ENCODE assay signal across 17 cellular contexts in genomic region chr3:11565932-11566331, GRCh38.
DNase-seq lines count a peak whose midpoint lies in the region; ATAC-seq and TF ChIP-seq lines count a peak whose summit lies in the region.
"Had no signal": no experiment of that assay in that cellular context is flagged by ENCODE, and none has a peak within 500 bp of the region (broad histone marks: within the 10 kb centered on the region; RNA-seq: fewer than 3 reads in every experiment).

No MANE protein-coding gene starts in this region.

- POLR2A ChIA-PET in activated CD4-positive, alpha-beta T cell treated with anti-CD3 and anti-CD28 coated beads, Interleukin-2, amount 10 ng/mL, durations not matched to agents 7 days and 5 days (lab: Charles Lee), result no interaction called here

- DNase-seq in left ventricle myocardium inferior, result no peak
- DNase-seq in right cardiac atrium, result no peak
- DNase-seq in ascending aorta (ENCODE audit: low spot score in 2 of 2), result peak in 1 of 2 donors; percentile 58
- no peak for DNase-seq in nephron progenitor cell
- DNase-seq in thoracic aorta (ENCODE audit: low spot score), result no peak
- DNase-seq in COLO668 (lab: John Stamatoyannopoulos, UW; ENCODE audit: unreplicated experiment), result no peak
- no peak for DNase-seq in activated CD4-positive, alpha-beta T cell treated with anti-CD3 and anti-CD28 coated beads, Interleukin-2, amount 10 ng/mL, durations not matched to agents 7 days and 5 days
- DNase-seq: DMS79 treated with DMSO at 0.1 percent for 48 hours, KG1, NCI-H1092 treated with DMSO at 0.1 percent for 48 hours, NCI-H1694 treated with DMSO at 0.1 percent for 48 hours, NCI-H446, Peyer's patch, SIG-M5 had no signal

- H3K4me1 ChIP-seq in left ventricle myocardium inferior (peaks cover 100% of the 10 kb centered on the region), right cardiac atrium (ENCODE audit: control insufficient read depth, insufficient read depth, low read length) (peaks cover 40% of the 10 kb centered on the region), ascending aorta (peaks cover 16 to 64% of the 10 kb centered on the region in 2 donors), thoracic aorta (ENCODE audit: control insufficient read depth in 1 of 2, low read depth in 2 of 2) (peaks cover 29 to 97% of the 10 kb centered on the region in 2 donors)

- TF ChIP-seq CTCF in left ventricle myocardium inferior (IDR thresholded peaks at IDR 0.05; ENCODE audit: borderline replicate concordance), result no peak
- no peak for TF ChIP-seq CTCF in ascending aorta (IDR thresholded peaks at IDR 0.05)
- TF ChIP-seq CTCF in nephron progenitor cell (IDR thresholded peaks at IDR 0.05), result no peak
- no peak for TF ChIP-seq CTCF in thoracic aorta (IDR thresholded peaks at IDR 0.05)

- no peaks in the 10 kb centered on the region for H3K27me3 Mint-ChIP-seq in nephron progenitor cell (ENCODE audit: low read depth, poor library complexity)
- H3K27me3 Mint-ChIP-seq in activated CD4-positive, alpha-beta T cell treated with anti-CD3 and anti-CD28 coated beads, Interleukin-2, amount 10 ng/mL, durations not matched to agents 7 days and 5 days, result no peaks in the 10 kb centered on the region

- H3K36me3 ChIP-seq in left ventricle myocardium inferior (peaks cover 28% of the 10 kb centered on the region), ascending aorta (peaks cover 23 to 33% of the 10 kb centered on the region in 2 donors), thoracic aorta (peaks cover 11% of the 10 kb centered on the region)

- H3K27ac Mint-ChIP-seq in nephron progenitor cell, result peak overlapping the region; percentile 83
- no peak overlapping the region for H3K27ac Mint-ChIP-seq in activated CD4-positive, alpha-beta T cell treated with anti-CD3 and anti-CD28 coated beads, Interleukin-2, amount 10 ng/mL, durations not matched to agents 7 days and 5 days

- no peaks in the 10 kb centered on the region for H3K27me3 ChIP-seq in left ventricle myocardium inferior (ENCODE audit: low read depth)
- H3K27me3 ChIP-seq in right cardiac atrium (ENCODE audit: control insufficient read depth, insufficient read depth), result no peaks in the 10 kb centered on the region
- no peaks in the 10 kb centered on the region for H3K27me3 ChIP-seq in ascending aorta
- no peaks in the 10 kb centered on the region for H3K27me3 ChIP-seq in thoracic aorta (replicated peaks; ENCODE audit: insufficient read depth)
- H3K27me3 ChIP-seq: Peyer's patch had no signal

- no peak for ATAC-seq in right cardiac atrium
- no peak for ATAC-seq in thoracic aorta (ENCODE audit: insufficient number of reproducible peaks, low FRiP score, low read depth)
- no peak for ATAC-seq in GM18873 (IDR thresholded peaks at IDR 0.05; ENCODE audit: low FRiP score, unreplicated experiment)

- WGBS in right cardiac atrium, result 95% methylated on average over 9 of the region's 9 CpGs

- H3K36me3 Mint-ChIP-seq in nephron progenitor cell (ENCODE audit: low read depth), result peaks cover 56% of the 10 kb centered on the region
- peaks cover 3% of the 10 kb centered on the region for H3K36me3 Mint-ChIP-seq in activated CD4-positive, alpha-beta T cell treated with anti-CD3 and anti-CD28 coated beads, Interleukin-2, amount 10 ng/mL, durations not matched to agents 7 days and 5 days (ENCODE audit: low read depth)

- CTCF ChIA-PET in activated CD4-positive, alpha-beta T cell treated with anti-CD3 and anti-CD28 coated beads, Interleukin-2, amount 10 ng/mL, durations not matched to agents 7 days and 5 days (lab: Charles Lee), result interaction anchor here (1.8 kb wide), 1 partner anchor 9 kb away, joined by 4 read pairs; no protein-coding TSS in a partner anchor

- H3K4me3 ChIP-seq in left ventricle myocardium inferior (no peak overlapping the region), right cardiac atrium (ENCODE audit: low read length) (no peak overlapping the region), ascending aorta (no peak overlapping the region), thoracic aorta (no peak overlapping the region)
- H3K4me3 ChIP-seq: GM23338, Peyer's patch had no signal

- no peaks in the 10 kb centered on the region for H3K9me3 ChIP-seq in left ventricle myocardium inferior (replicated peaks)
- H3K9me3 ChIP-seq in right cardiac atrium (ENCODE audit: control insufficient read depth, low read length), result no peaks in the 10 kb centered on the region
- H3K9me3 ChIP-seq in ascending aorta, result no peaks in the 10 kb centered on the region
- H3K9me3 ChIP-seq in thoracic aorta, result no peaks in the 10 kb centered on the region
- H3K9me3 ChIP-seq: Peyer's patch had no signal

- intact Hi-C loops in left ventricle myocardium inferior (cut with micrococcal nuclease), result no loop called here
- intact Hi-C loops in right cardiac atrium (cut with DNase I), result no loop called here
- intact Hi-C loops in ascending aorta (cut with DNase I), result loop anchor here (5.0 kb wide), 1 partner anchor 54 kb away; no protein-coding TSS in a partner anchor

- no peak overlapping the region for H3K4me3 Mint-ChIP-seq in nephron progenitor cell
- H3K4me3 Mint-ChIP-seq in activated CD4-positive, alpha-beta T cell treated with anti-CD3 and anti-CD28 coated beads, Interleukin-2, amount 10 ng/mL, durations not matched to agents 7 days and 5 days, result no peak overlapping the region
- H3K4me3 Mint-ChIP-seq: CD14-positive monocyte, GM23338 had no signal

- H3K9me3 Mint-ChIP-seq in nephron progenitor cell, result no peaks in the 10 kb centered on the region
- no peaks in the 10 kb centered on the region for H3K9me3 Mint-ChIP-seq in activated CD4-positive, alpha-beta T cell treated with anti-CD3 and anti-CD28 coated beads, Interleukin-2, amount 10 ng/mL, durations not matched to agents 7 days and 5 days
- H3K9me3 Mint-ChIP-seq: CD14-positive monocyte, GM23338 had no signal

- H3K4me1 Mint-ChIP-seq in nephron progenitor cell, result peaks cover 62% of the 10 kb centered on the region
- no peaks in the 10 kb centered on the region for H3K4me1 Mint-ChIP-seq in activated CD4-positive, alpha-beta T cell treated with anti-CD3 and anti-CD28 coated beads, Interleukin-2, amount 10 ng/mL, durations not matched to agents 7 days and 5 days

- peak overlapping the region; percentile 83 for H3K27ac ChIP-seq in left ventricle myocardium inferior (replicated peaks)
- no peak overlapping the region for H3K27ac ChIP-seq in right cardiac atrium (ENCODE audit: low read length)
- H3K27ac ChIP-seq in ascending aorta, result peak overlapping the region; percentile 97 to 99
- peak overlapping the region; percentile 98 for H3K27ac ChIP-seq in thoracic aorta
- H3K27ac ChIP-seq: Peyer's patch had no signal
